Comparison of ENCODE assay signal across 40 cellular contexts in the genomic region with DNA sequence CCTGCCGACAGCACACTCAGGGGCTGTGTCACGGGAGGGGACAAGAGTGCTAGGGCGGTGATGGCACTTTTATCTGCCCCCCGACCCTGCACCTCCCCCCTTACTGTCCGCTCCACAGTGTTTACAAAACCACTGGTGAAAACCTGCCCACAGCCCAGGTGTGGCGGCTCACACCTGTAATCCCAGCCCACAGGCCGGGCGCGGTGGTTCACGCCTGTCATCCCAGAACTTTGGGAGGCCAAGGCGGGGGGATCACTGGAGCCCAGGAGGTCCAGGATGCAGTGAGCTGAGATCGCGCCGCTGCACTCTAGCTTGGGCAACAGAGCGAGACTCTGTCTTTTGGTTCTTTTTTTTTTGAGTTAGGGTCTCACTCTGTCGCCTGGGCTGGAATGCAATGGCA. TPM values are rescaled to one million over a fixed set of nuclear protein-coding genes. Genes with fewer than 3 reads are reported as not detected.
"Had no signal": no experiment of that assay in that cellular context is flagged by ENCODE, and none has a peak within 500 bp of the region (broad histone marks: within the 10 kb centered on the region; RNA-seq: fewer than 3 reads in every experiment).

No MANE protein-coding gene starts in this region.

- H3K27me3 Mint-ChIP-seq: activated B cell treated with CpG ODN at 0.5 μM for 24 hours; activated CD4-positive, alpha-beta memory T cell treated with anti-CD3 and anti-CD28 coated beads for 36 hours had no signal

- H3K27ac Mint-ChIP-seq: activated CD4-positive, alpha-beta memory T cell treated with anti-CD3 and anti-CD28 coated beads for 36 hours; activated naive CD4-positive, alpha-beta T cell treated with anti-CD3 and anti-CD28 coated beads for 36 hours; activated naive CD4-positive, alpha-beta T cell treated with anti-CD3 and anti-CD28 coated beads, Interleukin-2, amount 50 U/mL, for 72 hours; activated T-helper 1 cell treated with anti-CD3 and anti-CD28 coated beads, Interleukin-12 subunit alpha, Interleukin-12 subunit beta, Interleukin-2, Interleukin-4 antibody, amounts not matched to agents 30 ng/mL and 10 ng/mL and 1 ng/mL, durations not matched to agents 14 hours and 24 hours and 36 hours had no signal

- DNase-seq: activated B cell treated with CpG ODN at 0.5 μM for 24 hours; activated CD4-positive, alpha-beta memory T cell treated with anti-CD3 and anti-CD28 coated beads for 36 hours; activated CD4-positive, alpha-beta T cell treated with anti-CD3 and anti-CD28 coated beads for 4 hours; activated CD4-positive, alpha-beta T cell treated with anti-CD3 and anti-CD28 coated beads, Interleukin-2, amount 50 U/mL, for 1 hour; activated CD4-positive, CD25-positive, alpha-beta regulatory T cell treated with anti-CD3 and anti-CD28 coated beads, Interleukin-2, amount 50 U/mL, for 72 hours; activated CD8-positive, alpha-beta memory T cell treated with anti-CD3 and anti-CD28 coated beads, Interleukin-2, amount 50 U/mL, for 4 hours; activated gamma-delta T cell treated with Interleukin-2 at 50 U/mL for 16 hours; activated naive CD4-positive, alpha-beta T cell treated with anti-CD3 and anti-CD28 coated beads for 36 hours; activated T-cell treated with anti-CD3 and anti-CD28 coated beads for 4 hours; activated T-cell treated with anti-CD3 and anti-CD28 coated beads, Interleukin-2, amount 50 U/mL, for 4 hours; adrenal gland; body of pancreas; Kasumi-1; MG63; NCI-H1048; NCI-H1105 treated with DMSO at 0.1 percent for 48 hours; NCI-H1436; NCI-H1694; NCI-H1930; NCI-H2081 treated with DMSO at 0.1 percent for 48 hours; NCI-H345; NCI-H526; NCI-H748 treated with DMSO at 0.1 percent for 48 hours; NK-92 treated with Interleukin-12 subunit alpha and Interleukin-12 subunit beta, amount 100 ng/mL, for 24 hours; PC-9; Right ventricle myocardium superior; SW 1271; T-helper 1 cell; T-helper 2 cell; T-helper 9 cell had no signal

- FAIRE-seq: astrocyte, RCC 7860 had no signal

- H3K27me3 ChIP-seq: MG63 had no signal

- H3K27ac ChIP-seq: adrenal gland, body of pancreas, breast epithelium, PC-9, RWPE1, VCaP had no signal

- H3K4me3 Mint-ChIP-seq: activated B cell treated with CpG ODN at 0.5 μM for 24 hours; activated CD4-positive, alpha-beta memory T cell treated with anti-CD3 and anti-CD28 coated beads for 36 hours; activated naive CD4-positive, alpha-beta T cell treated with anti-CD3 and anti-CD28 coated beads for 36 hours; activated T-cell treated with anti-CD3 and anti-CD28 coated beads, Interleukin-2, amount 50 U/mL, for 4 hours; activated T-helper 1 cell treated with anti-CD3 and anti-CD28 coated beads, Interleukin-12 subunit alpha, Interleukin-12 subunit beta, Interleukin-2, Interleukin-4 antibody, amounts not matched to agents 30 ng/mL and 10 ng/mL and 1 ng/mL, durations not matched to agents 14 hours and 24 hours and 36 hours had no signal

- H3K4me3 ChIP-seq: adrenal gland, body of pancreas, breast epithelium, MG63, PC-9 had no signal

- H3K9me3 ChIP-seq: adrenal gland, body of pancreas, breast epithelium, MG63 had no signal

- H3K9me3 Mint-ChIP-seq: activated B cell treated with CpG ODN at 0.5 μM for 24 hours; activated CD4-positive, alpha-beta memory T cell treated with anti-CD3 and anti-CD28 coated beads for 36 hours; activated naive CD4-positive, alpha-beta T cell treated with anti-CD3 and anti-CD28 coated beads for 36 hours; activated naive CD4-positive, alpha-beta T cell treated with anti-CD3 and anti-CD28 coated beads, Interleukin-2, amount 50 U/mL, for 72 hours; activated T-cell treated with anti-CD3 and anti-CD28 coated beads, Interleukin-2, amount 50 U/mL, for 4 hours; activated T-helper 1 cell treated with anti-CD3 and anti-CD28 coated beads, Interleukin-12 subunit alpha, Interleukin-12 subunit beta, Interleukin-2, Interleukin-4 antibody, amounts not matched to agents 30 ng/mL and 10 ng/mL and 1 ng/mL, durations not matched to agents 14 hours and 24 hours and 36 hours had no signal

- H3K36me3 Mint-ChIP-seq: activated CD4-positive, alpha-beta memory T cell treated with anti-CD3 and anti-CD28 coated beads for 36 hours; activated naive CD4-positive, alpha-beta T cell treated with anti-CD3 and anti-CD28 coated beads, Interleukin-2, amount 50 U/mL, for 72 hours had no signal

- H3K36me3 ChIP-seq: adrenal gland, breast epithelium, MG63 had no signal

- H3K4me2 ChIP-seq: PC-9 had no signal

RNA-seq across cellular contexts. Expression of a gene that starts 11.8 kb away (rescaled TPM):
- total RNA-seq: activated naive CD4-positive, alpha-beta T cell treated with anti-CD3 and anti-CD28 coated beads for 36 hours; activated T-cell treated with anti-CD3 and anti-CD28 coated beads, Interleukin-2, amount 50 U/mL, for 4 hours; astrocyte; body of pancreas; cardiac septum; PC-9; Right ventricle myocardium superior had no signal
- polyA plus RNA-seq: adrenal gland had no signal

RNA-seq across cellular contexts. Expression of a gene that starts 14.2 kb away (rescaled TPM):
- total RNA-seq: activated CD4-positive, alpha-beta memory T cell treated with anti-CD3 and anti-CD28 coated beads for 36 hours; activated naive CD4-positive, alpha-beta T cell treated with anti-CD3 and anti-CD28 coated beads for 36 hours; activated naive CD4-positive, alpha-beta T cell treated with anti-CD3 and anti-CD28 coated beads, Interleukin-2, amount 50 U/mL, for 72 hours; NCI-H460; OCI-LY7; PC-9 had no signal

RNA-seq across cellular contexts. Expression of a gene that starts 39.9 kb away (rescaled TPM):
- total RNA-seq: activated T-helper 1 cell treated with anti-CD3 and anti-CD28 coated beads, Interleukin-12 subunit alpha, Interleukin-12 subunit beta, Interleukin-2, Interleukin-4 antibody, amounts not matched to agents 30 ng/mL and 10 ng/mL and 1 ng/mL, durations not matched to agents 14 hours and 24 hours and 36 hours; body of pancreas; NCI-H460 had no signal
